In the genomic region with DNA sequence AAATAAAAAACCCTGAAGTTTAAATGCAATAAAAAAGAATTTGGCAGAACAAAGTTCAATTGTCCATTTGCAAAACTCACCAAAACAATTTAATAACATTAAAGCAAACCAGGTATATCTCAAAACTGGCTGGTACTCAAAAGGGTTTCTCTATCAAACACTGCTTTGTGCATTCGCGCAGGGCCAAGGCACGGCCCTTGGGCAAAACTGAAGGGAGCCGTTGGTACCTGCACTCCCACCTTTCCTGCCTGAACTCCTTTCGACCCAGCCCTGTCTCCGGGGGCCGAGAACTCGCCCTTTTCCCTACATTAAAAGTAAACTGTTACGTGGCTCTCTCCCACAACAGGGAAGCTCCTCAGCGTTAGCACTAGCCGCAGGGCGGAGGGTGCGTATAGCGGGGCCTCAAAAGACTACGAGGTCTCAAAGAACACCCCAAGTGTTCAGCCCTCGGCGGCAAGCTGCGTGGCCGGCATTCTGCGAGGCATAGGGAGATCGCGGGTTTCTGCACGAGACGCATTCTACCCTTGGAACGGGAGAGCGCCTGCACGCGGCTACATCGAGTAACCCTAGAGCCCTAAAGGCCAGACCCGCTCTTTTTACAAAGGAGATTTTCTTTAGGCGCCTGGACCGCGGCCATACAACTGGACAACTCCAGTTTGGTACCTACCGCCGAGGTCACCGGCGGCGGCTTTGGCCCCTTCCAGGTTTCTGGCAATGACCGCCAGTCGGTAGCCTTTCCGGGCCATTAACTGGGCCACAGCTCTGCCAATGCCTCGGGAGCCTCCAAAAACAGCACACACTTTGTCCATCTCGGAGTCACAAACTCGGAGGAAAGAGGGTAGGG, we compare ENCODE assay signal across 8 cellular contexts. TPM values are rescaled to one million over a fixed set of nuclear protein-coding genes. Genes with fewer than 3 reads are reported as not detected.
DNase-seq lines count a peak whose midpoint lies in the region; ATAC-seq lines count a peak whose summit lies in the region.

No MANE protein-coding gene starts in this region.

- H3K36me3 Mint-ChIP-seq in activated CD4-positive, alpha-beta T cell treated with anti-CD3 and anti-CD28 coated beads, Interleukin-2, amount 10 ng/mL, durations not matched to agents 7 days and 5 days (ENCODE audit: low read depth) = peaks cover 3% of the 10 kb centered on the region

- H3K9me3 ChIP-seq in ectodermal cell (ENCODE audit: control insufficient read depth, low read length) = no peaks in the 10 kb centered on the region

- peaks cover 4% of the 10 kb centered on the region for H3K4me1 ChIP-seq in ectodermal cell (ENCODE audit: control insufficient read depth, insufficient read depth, low read length)

- POLR2A ChIA-PET in activated CD4-positive, alpha-beta T cell treated with anti-CD3 and anti-CD28 coated beads, Interleukin-2, amount 10 ng/mL, durations not matched to agents 7 days and 5 days (lab: Charles Lee) = interaction anchor here (0.7 to 0.8 kb wide), 3 partner anchors 522 to 1631 kb away, joined by 3 to 6 read pairs (median 3); no protein-coding TSS in a partner anchor

- peaks cover 3% of the 10 kb centered on the region for H3K27me3 Mint-ChIP-seq in activated CD4-positive, alpha-beta T cell treated with anti-CD3 and anti-CD28 coated beads, Interleukin-2, amount 10 ng/mL, durations not matched to agents 7 days and 5 days

- WGBS in ectodermal cell, 2 experiments = 1% methylated on average over 44 of the region's 44 CpGs

- H3K36me3 ChIP-seq in ectodermal cell (ENCODE audit: control insufficient read depth, insufficient read depth, low read length) = peaks cover 4% of the 10 kb centered on the region

- CTCF ChIA-PET in activated CD4-positive, alpha-beta T cell treated with anti-CD3 and anti-CD28 coated beads, Interleukin-2, amount 10 ng/mL, durations not matched to agents 7 days and 5 days (lab: Charles Lee) = interaction anchor here (0.6 to 1.7 kb wide), 24 partner anchors 9 to 1574 kb away, joined by 3 to 19 read pairs (median 4); no protein-coding TSS in a partner anchor

- ATAC-seq in HG02973 (IDR thresholded peaks at IDR 0.05; ENCODE audit: unreplicated experiment) = peak; percentile 33

- peak overlapping the region; percentile 86 for H3K4me3 ChIP-seq in ectodermal cell (ENCODE audit: insufficient read depth, low read depth, low read length)

- H3K27ac ChIP-seq in ectodermal cell (ENCODE audit: insufficient read depth, low read depth, low read length, poor library complexity, severe bottlenecking) = peak overlapping the region; percentile 92

- no peaks in the 10 kb centered on the region for H3K9me3 Mint-ChIP-seq in activated CD4-positive, alpha-beta T cell treated with anti-CD3 and anti-CD28 coated beads, Interleukin-2, amount 10 ng/mL, durations not matched to agents 7 days and 5 days

- H3K4me3 Mint-ChIP-seq in activated CD4-positive, alpha-beta T cell treated with anti-CD3 and anti-CD28 coated beads, Interleukin-2, amount 10 ng/mL, durations not matched to agents 7 days and 5 days = peak overlapping the region; percentile 83

- H3K27me3 ChIP-seq in ectodermal cell (ENCODE audit: control insufficient read depth, insufficient read depth, low read length, poor library complexity, severe bottlenecking) = no peaks in the 10 kb centered on the region

- H3K27ac Mint-ChIP-seq in activated CD4-positive, alpha-beta T cell treated with anti-CD3 and anti-CD28 coated beads, Interleukin-2, amount 10 ng/mL, durations not matched to agents 7 days and 5 days = peak overlapping the region; percentile 98

- DNase-seq in NCI-H524 (lab: John Stamatoyannopoulos, UW) (peak; percentile 34 to 36), NCI-H524 treated with DMSO at 0.1 percent for 48 hours (lab: John Stamatoyannopoulos, UW) (no peak), NCI-H2227 (lab: John Stamatoyannopoulos, UW; ENCODE audit: unreplicated experiment) (peak; percentile 67), lung microvascular endothelial cell (ENCODE audit: low read depth in 2 of 2) (peak; percentile 64 to 68)
- peak; percentile 62 for DNase-seq in activated CD4-positive, alpha-beta T cell treated with anti-CD3 and anti-CD28 coated beads, Interleukin-2, amount 10 ng/mL, durations not matched to agents 7 days and 5 days
- peak; percentile 12 to 29 (median 28) for DNase-seq in stimulated activated CD4-positive, alpha-beta T cell treated with anti-CD3 and anti-CD28 coated beads, TNF-alpha, amount 100 ng/mL, for 48 hours (ENCODE audit: low read depth in 3 of 3)

- H3K4me1 Mint-ChIP-seq in activated CD4-positive, alpha-beta T cell treated with anti-CD3 and anti-CD28 coated beads, Interleukin-2, amount 10 ng/mL, durations not matched to agents 7 days and 5 days = peaks cover 30% of the 10 kb centered on the region

RNA-seq across cellular contexts. Expression of a gene that starts 0.6 kb away (rescaled TPM):
- total RNA-seq in activated CD4-positive, alpha-beta T cell treated with anti-CD3 and anti-CD28 coated beads, Interleukin-2, amount 10 ng/mL, durations not matched to agents 7 days and 5 days = 10 to 100 TPM; 10.0 to 12.8 TPM
- polyA plus RNA-seq in ectodermal cell (2013, experiment 1 of 4) = 37.4 TPM
- 41.6 TPM for polyA plus RNA-seq in ectodermal cell (2013, experiment 2 of 4)
- polyA plus RNA-seq in ectodermal cell (2013, experiment 3 of 4) = 30.8 TPM
- polyA plus RNA-seq in ectodermal cell (2013, experiment 4 of 4) = 33.8 TPM
- total RNA-seq in lung microvascular endothelial cell = 10.0 and 11.3 TPM in 2 replicates
